ENCODE assay signal across 20 cellular contexts in the genomic region with DNA sequence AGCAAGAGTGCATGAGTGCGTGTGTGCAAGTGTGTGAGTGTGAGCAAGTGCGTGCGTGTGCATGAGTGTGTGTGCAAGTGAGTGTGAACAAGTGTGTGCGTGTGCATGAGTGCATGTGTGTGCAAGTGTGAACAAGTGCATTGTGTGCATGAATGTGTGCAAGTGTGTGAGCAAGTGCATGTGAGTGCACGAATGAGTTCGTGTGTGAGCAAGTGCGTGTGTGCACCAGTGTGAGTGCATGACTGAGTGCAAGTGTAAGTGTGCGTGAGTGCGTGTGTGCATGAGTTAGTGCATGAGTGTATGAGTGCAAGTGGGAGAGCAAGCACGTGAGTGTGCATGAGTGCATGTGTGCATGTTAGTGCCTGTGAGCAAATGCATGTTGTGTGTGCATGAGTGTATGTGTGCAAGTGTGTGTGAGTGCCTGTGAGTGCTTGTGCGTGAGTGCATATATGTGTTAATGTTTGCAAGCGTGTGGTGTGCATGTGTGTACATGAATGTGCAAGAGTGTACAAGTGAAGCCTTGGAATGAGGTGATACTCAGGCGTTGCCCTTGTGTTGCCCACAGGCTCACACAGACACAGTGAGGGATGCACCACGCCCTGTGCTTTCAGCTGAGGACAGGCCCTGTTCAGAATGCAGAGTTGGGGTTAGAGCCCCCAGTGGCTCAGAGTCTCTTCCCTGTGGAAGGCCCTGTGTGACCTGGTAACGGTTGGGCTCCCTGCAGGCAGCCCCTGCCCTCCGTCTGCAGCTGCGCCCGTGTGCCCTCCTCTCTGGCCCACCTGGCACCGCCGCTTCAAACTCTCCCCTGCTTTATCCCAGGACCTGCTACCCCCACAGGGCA.
DNase-seq lines count a peak whose midpoint lies in the region; ATAC-seq, FAIRE-seq and TF ChIP-seq lines count a peak whose summit lies in the region.
"Had no signal": no experiment of that assay in that cellular context is flagged by ENCODE, and none has a peak within 500 bp of the region (broad histone marks: within the 10 kb centered on the region; RNA-seq: fewer than 3 reads in every experiment).

No MANE protein-coding gene starts in this region.

- TF ChIP-seq CTCF in astrocyte (IDR thresholded peaks at IDR 0.05; ENCODE audit: insufficient read depth, low read depth, low read length): no peak
- TF ChIP-seq CTCF in kidney (IDR thresholded peaks at IDR 0.05; ENCODE audit: borderline replicate concordance, extremely low read depth, insufficient read depth): no peak
- no peak for TF ChIP-seq CTCF in spleen (IDR thresholded peaks at IDR 0.05 in 8 of 11, conservative IDR thresholded peaks at IDR 0.05 in 3 of 11)
- TF ChIP-seq CTCF in mammary epithelial cell (conservative IDR thresholded peaks at IDR 0.05 in 1 of 2, IDR thresholded peaks at IDR 0.05 in 1 of 2; ENCODE audit: extremely low read depth in 1 of 2, insufficient read depth in 1 of 2, low read depth in 1 of 2, low read length in 2 of 2): no peak

- H3K4me2 ChIP-seq in astrocyte (ENCODE audit: low read length) (no peak overlapping the region), mammary epithelial cell (ENCODE audit: insufficient read depth, low read depth, low read length) (no peak overlapping the region)
- H3K4me2 ChIP-seq: KMS-11 had no signal

- peak overlapping the region; percentile 23 for H3K4me3 Mint-ChIP-seq in astrocyte (ENCODE audit: unreplicated experiment)
- H3K4me3 Mint-ChIP-seq in activated CD4-positive, alpha-beta T cell treated with anti-CD3 and anti-CD28 coated beads for 36 hours: no peak overlapping the region
- H3K4me3 Mint-ChIP-seq: activated CD8-positive, alpha-beta memory T cell treated with anti-CD3 and anti-CD28 coated beads, Interleukin-2, amount 10 ng/mL, durations not matched to agents 7 days and 5 days; activated T-helper 17 cell treated with anti-CD3 and anti-CD28 coated beads, Interleukin-2, amount 50 U/mL, for 72 hours; CD4-positive, alpha-beta memory T cell; nephron progenitor cell had no signal

- DNase-seq in H7: peak; percentile 58
- DNase-seq in astrocyte (ENCODE audit: low read depth): no peak
- DNase-seq in kidney: peak; percentile 21
- peak; percentile 54 for DNase-seq in spleen
- DNase-seq in mammary epithelial cell: no peak
- no peak for DNase-seq in activated CD4-positive, alpha-beta T cell treated with anti-CD3 and anti-CD28 coated beads for 36 hours
- no peak for DNase-seq in DMS53 treated with DMSO at 0.1 percent for 48 hours (lab: John Stamatoyannopoulos, UW; ENCODE audit: unreplicated experiment)
- DNase-seq: activated CD4-positive, alpha-beta T cell treated with anti-CD3 and anti-CD28 coated beads for 48 hours; activated CD8-positive, alpha-beta memory T cell treated with anti-CD3 and anti-CD28 coated beads, Interleukin-2, amount 10 ng/mL, durations not matched to agents 7 days and 5 days; CD4-positive, alpha-beta memory T cell; foreskin melanocyte; MV-4-11; NCI-H187; NCI-H748 treated with DMSO at 0.1 percent for 48 hours; nephron progenitor cell; SHP77 treated with DMSO at 0.1 percent for 48 hours had no signal

- H3K27me3 ChIP-seq in H7 (ENCODE audit: control insufficient read depth, insufficient read depth, low read length): no peaks in the 10 kb centered on the region
- no peaks in the 10 kb centered on the region for H3K27me3 ChIP-seq in astrocyte (ENCODE audit: insufficient read depth, low read length)
- no peaks in the 10 kb centered on the region for H3K27me3 ChIP-seq in spleen (replicated peaks in 1 of 7)
- no peaks in the 10 kb centered on the region for H3K27me3 ChIP-seq in mammary epithelial cell (ENCODE audit: insufficient read depth, low read length)

- BruUV-seq in mammary epithelial cell (replicated peaks; lab: Mats Ljungman, UMichigan): no TSS peak

- CTCF ChIA-PET in mammary epithelial cell (lab: Charles Lee; ENCODE audit: low non-redundant PET): no interaction called here
- CTCF ChIA-PET in activated CD4-positive, alpha-beta T cell treated with anti-CD3 and anti-CD28 coated beads for 36 hours (lab: Charles Lee): no interaction called here

- peaks cover 3% of the 10 kb centered on the region for H3K36me3 Mint-ChIP-seq in astrocyte (ENCODE audit: low read depth, unreplicated experiment)
- peaks cover 16% of the 10 kb centered on the region for H3K36me3 Mint-ChIP-seq in activated CD4-positive, alpha-beta T cell treated with anti-CD3 and anti-CD28 coated beads for 36 hours (ENCODE audit: low read depth)

- no peaks in the 10 kb centered on the region for H3K9me3 Mint-ChIP-seq in astrocyte (ENCODE audit: unreplicated experiment)
- peaks cover 4% of the 10 kb centered on the region for H3K9me3 Mint-ChIP-seq in activated CD4-positive, alpha-beta T cell treated with anti-CD3 and anti-CD28 coated beads for 36 hours (ENCODE audit: low read depth)
- H3K9me3 Mint-ChIP-seq: activated T-helper 17 cell treated with anti-CD3 and anti-CD28 coated beads, Interleukin-2, amount 50 U/mL, for 72 hours had no signal

- H3K9me3 ChIP-seq in astrocyte (ENCODE audit: insufficient read depth, low read depth, low read length) (no peaks in the 10 kb centered on the region), kidney (ENCODE audit: control insufficient read depth in 1 of 2, low read length in 2 of 2) (no peaks in the 10 kb centered on the region), spleen (peaks cover 0 to 7% (median 0%) of the 10 kb centered on the region in 8 donors), mammary epithelial cell (replicated peaks; ENCODE audit: insufficient read depth, low read length) (no peaks in the 10 kb centered on the region)
- H3K9me3 ChIP-seq: HAP-1 had no signal

- H3K9ac ChIP-seq in astrocyte (ENCODE audit: low read length) (no peak overlapping the region), kidney (ENCODE audit: low read length in 2 of 2) (no peak overlapping the region), mammary epithelial cell (ENCODE audit: insufficient read depth, low read length) (no peak overlapping the region)
- H3K9ac ChIP-seq: KMS-11 had no signal

- peaks cover 7% of the 10 kb centered on the region for H3K4me1 Mint-ChIP-seq in astrocyte (ENCODE audit: low read depth, unreplicated experiment)
- peaks cover 17% of the 10 kb centered on the region for H3K4me1 Mint-ChIP-seq in activated CD4-positive, alpha-beta T cell treated with anti-CD3 and anti-CD28 coated beads for 36 hours

- H4K20me1 ChIP-seq in astrocyte (ENCODE audit: insufficient read depth, low read length): peaks cover 42% of the 10 kb centered on the region
- no peaks in the 10 kb centered on the region for H4K20me1 ChIP-seq in mammary epithelial cell (ENCODE audit: insufficient read depth, low read length)

- no peak overlapping the region for H3K27ac Mint-ChIP-seq in astrocyte (ENCODE audit: unreplicated experiment)
- H3K27ac Mint-ChIP-seq in activated CD4-positive, alpha-beta T cell treated with anti-CD3 and anti-CD28 coated beads for 36 hours: no peak overlapping the region
- H3K27ac Mint-ChIP-seq: activated CD8-positive, alpha-beta memory T cell treated with anti-CD3 and anti-CD28 coated beads, Interleukin-2, amount 10 ng/mL, durations not matched to agents 7 days and 5 days; activated T-helper 17 cell treated with anti-CD3 and anti-CD28 coated beads, Interleukin-2, amount 50 U/mL, for 72 hours; nephron progenitor cell had no signal

- 92 to 98% (median 97%) methylated on average over 16 to 20 of the region's 20 CpGs for WGBS in spleen, 5 donors
- WGBS in mammary epithelial cell (ENCODE audit: low coverage, missing lambda C conversion rate): 94% methylated on average over 20 of the region's 20 CpGs

- FAIRE-seq in astrocyte (lab: Jason Lieb, UNC) (no peak), kidney (lab: Jason Lieb, UNC) (no peak)
- FAIRE-seq: keratinocyte had no signal

- ATAC-seq in activated CD4-positive, alpha-beta T cell treated with anti-CD3 and anti-CD28 coated beads for 36 hours: no peak
- ATAC-seq: activated CD8-positive, alpha-beta memory T cell treated with anti-CD3 and anti-CD28 coated beads, Interleukin-2, amount 10 ng/mL, durations not matched to agents 7 days and 5 days; activated T-helper 17 cell treated with anti-CD3 and anti-CD28 coated beads, Interleukin-2, amount 50 U/mL, for 72 hours had no signal

- H3K4me3 ChIP-seq in H7 (ENCODE audit: insufficient read depth, low read depth, low read length) (no peak overlapping the region), astrocyte (ENCODE audit: insufficient read depth, low read depth, low read length) (no peak overlapping the region), kidney (ENCODE audit: low read length in 2 of 2) (no peak overlapping the region), spleen (no peak overlapping the region), mammary epithelial cell (replicated peaks in 1 of 3; ENCODE audit: insufficient read depth in 1 of 3, low read depth in 2 of 3, low read length in 3 of 3) (no peak overlapping the region)
- H3K4me3 ChIP-seq: HAP-1 had no signal

- H3K36me3 ChIP-seq in H7 (replicated peaks; ENCODE audit: control insufficient read depth, insufficient read depth, low read length) (no peaks in the 10 kb centered on the region), astrocyte (ENCODE audit: insufficient read depth, low read length) (peaks cover 3% of the 10 kb centered on the region), kidney (ENCODE audit: control insufficient read depth in 1 of 2, insufficient read depth in 2 of 2, low read length in 2 of 2) (peaks cover 0 to 8% of the 10 kb centered on the region in 2 donors), spleen (peaks cover 0 to 34% (median 16%) of the 10 kb centered on the region in 6 donors), mammary epithelial cell (ENCODE audit: insufficient read depth, low read length) (no peaks in the 10 kb centered on the region)
- H3K36me3 ChIP-seq: HAP-1 had no signal

- in situ Hi-C loops in mammary epithelial cell (cut with MboI; ENCODE audit: low sequenced_read_pairs in 2 of 2): no loop called here

- intact Hi-C loops in kidney (cut with DNase I) (no loop called here), spleen (cut with DNase I; ENCODE audit: low total_unique reads) (no loop called here), mammary epithelial cell (cut with micrococcal nuclease) (no loop called here)
- intact Hi-C loops in activated CD4-positive, alpha-beta T cell treated with anti-CD3 and anti-CD28 coated beads for 36 hours (cut with DNase I, micrococcal nuclease): no loop called here

- TF ChIP-seq POLR2A in spleen (IDR thresholded peaks at IDR 0.05): no peak

- H3K79me2 ChIP-seq in astrocyte (ENCODE audit: insufficient read depth, low read length) (peaks cover 35% of the 10 kb centered on the region), mammary epithelial cell (ENCODE audit: insufficient read depth, low read length) (no peaks in the 10 kb centered on the region)

- H3K27me3 Mint-ChIP-seq in astrocyte (ENCODE audit: low read depth, unreplicated experiment): no peaks in the 10 kb centered on the region
- H3K27me3 Mint-ChIP-seq in activated CD4-positive, alpha-beta T cell treated with anti-CD3 and anti-CD28 coated beads for 36 hours: no peaks in the 10 kb centered on the region
- H3K27me3 Mint-ChIP-seq: activated CD8-positive, alpha-beta memory T cell treated with anti-CD3 and anti-CD28 coated beads, Interleukin-2, amount 10 ng/mL, durations not matched to agents 7 days and 5 days; activated T-helper 17 cell treated with anti-CD3 and anti-CD28 coated beads, Interleukin-2, amount 50 U/mL, for 72 hours; CD4-positive, alpha-beta memory T cell had no signal

- no peak overlapping the region for H3K27ac ChIP-seq in astrocyte (ENCODE audit: low read depth, low read length)
- H3K27ac ChIP-seq in kidney (ENCODE audit: low read depth in 2 of 2, low read length in 2 of 2): no peak overlapping the region
- H3K27ac ChIP-seq in spleen: no peak overlapping the region
- no peak overlapping the region for H3K27ac ChIP-seq in mammary epithelial cell (ENCODE audit: insufficient read depth, low read depth, low read length)
- H3K27ac ChIP-seq: KMS-11 had no signal

- H3K4me1 ChIP-seq in astrocyte (ENCODE audit: insufficient read depth, low read length) (peaks cover 26% of the 10 kb centered on the region), kidney (ENCODE audit: control insufficient read depth in 1 of 2, insufficient read depth in 1 of 2, low read depth in 1 of 2, low read length in 2 of 2) (peaks cover 0 to 4% of the 10 kb centered on the region in 2 donors), spleen (peaks cover 3 to 23% (median 18%) of the 10 kb centered on the region in 6 donors), mammary epithelial cell (ENCODE audit: insufficient read depth, low read length) (no peaks in the 10 kb centered on the region)
- H3K4me1 ChIP-seq: HAP-1 had no signal

- POLR2A ChIA-PET in activated CD4-positive, alpha-beta T cell treated with anti-CD3 and anti-CD28 coated beads for 36 hours (lab: Charles Lee): no interaction called here

- dilution Hi-C loops in mammary epithelial cell (cut with HindIII; ENCODE audit: low sequenced_read_pairs): no loop called here

- H2AFZ ChIP-seq in astrocyte (ENCODE audit: low read depth, low read length): no peak overlapping the region
- H2AFZ ChIP-seq in mammary epithelial cell (ENCODE audit: low read depth, low read length): no peak overlapping the region

Comparison
In these comparisons a context has a peak if more than half of its experiments do, and no peak if none do; other contexts are left out.
1. DNase-seq: peak in H7 (single experiment), kidney (single experiment) and spleen (single experiment); none in astrocyte (single experiment), mammary epithelial cell (single experiment), activated CD4-positive, alpha-beta T cell treated with anti-CD3 and anti-CD28 coated beads for 36 hours (single experiment) and DMS53 treated with DMSO at 0.1 percent for 48 hours (single experiment).